ENCODE assay signal across 16 cellular contexts in genomic region chr1:100065183-100065968, GRCh38.
DNase-seq lines count a peak whose midpoint lies in the region; ATAC-seq and TF ChIP-seq lines count a peak whose summit lies in the region.
"Had no signal": no experiment of that assay in that cellular context is flagged by ENCODE, and none has a peak within 500 bp of the region (broad histone marks: within the 10 kb centered on the region; RNA-seq: fewer than 3 reads in every experiment).

No MANE protein-coding gene starts in this region.

- H3K79me2 ChIP-seq in OCI-LY7 (ENCODE audit: insufficient read depth, low read depth, low read length): peaks cover 4% of the 10 kb centered on the region; the same call in 1 of the 2 replicates

- H3K27me3 Mint-ChIP-seq in activated CD8-positive, alpha-beta memory T cell treated with anti-CD3 and anti-CD28 coated beads, Interleukin-2, amount 10 ng/mL, durations not matched to agents 7 days and 5 days: no peaks in the 10 kb centered on the region
- H3K27me3 Mint-ChIP-seq in stimulated activated memory B cell treated with anti-CD40 and anti-IgM and Interleukin-4, amounts not matched to agents 10 μg/mL and 1 μg/mL and 100 μg/mL, for 72 hours: no peaks in the 10 kb centered on the region

- in situ Hi-C loops in GM13977 (cut with MboI; ENCODE audit: low pct_unique_long_range_greater_than_20kb, low sequenced_read_pairs, unreplicated experiment): no loop called here

- CTCF ChIA-PET in activated CD8-positive, alpha-beta memory T cell treated with anti-CD3 and anti-CD28 coated beads, Interleukin-2, amount 10 ng/mL, durations not matched to agents 7 days and 5 days (lab: Charles Lee): no interaction called here
- CTCF ChIA-PET in OCI-LY7 (lab: Charles Lee; ENCODE audit: unreplicated experiment): no interaction called here

- peaks cover 89% of the 10 kb centered on the region for H3K36me3 ChIP-seq in OCI-LY7 (ENCODE audit: insufficient read depth, low read length)

- H3K9me3 ChIP-seq in OCI-LY7 (ENCODE audit: low read length): no peaks in the 10 kb centered on the region
- H3K9me3 ChIP-seq: lower lobe of right lung, upper lobe of left lung had no signal

- peak overlapping the region; percentile 85 for H3K27ac ChIP-seq in OCI-LY7 (ENCODE audit: low read depth, low read length, poor library complexity, severe bottlenecking)
- H3K27ac ChIP-seq: lower lobe of right lung had no signal

- intact Hi-C loops in OCI-LY7 (cut with micrococcal nuclease; ENCODE audit: unreplicated experiment): no loop called here

- no TSS peak for BruUV-seq in OCI-LY7 (replicated peaks; lab: Mats Ljungman, UMichigan)

- H3K27ac Mint-ChIP-seq in activated CD8-positive, alpha-beta memory T cell treated with anti-CD3 and anti-CD28 coated beads, Interleukin-2, amount 10 ng/mL, durations not matched to agents 7 days and 5 days: peak overlapping the region; percentile 4
- H3K27ac Mint-ChIP-seq in stimulated activated memory B cell treated with anti-CD40 and anti-IgM and Interleukin-4, amounts not matched to agents 10 μg/mL and 1 μg/mL and 100 μg/mL, for 72 hours: peak overlapping the region; percentile 57

- POLR2A ChIA-PET in OCI-LY7 (lab: Charles Lee): interaction anchor here (0.6 to 1.4 kb wide), 9 partner anchors 10 to 310 kb away, joined by 3 to 6 read pairs (median 3); no protein-coding TSS in a partner anchor

- DNase-seq in activated CD8-positive, alpha-beta memory T cell treated with anti-CD3 and anti-CD28 coated beads, Interleukin-2, amount 10 ng/mL, durations not matched to agents 7 days and 5 days: no peak
- DNase-seq in activated CD8-positive, alpha-beta memory T cell treated with anti-CD3 and anti-CD28 coated beads for 24 hours: no peak
- no peak for DNase-seq in OCI-LY7 (ENCODE audit: low spot score)
- peak; percentile 41 for DNase-seq in fibroblast of villous mesenchyme (ENCODE audit: low read depth)
- DNase-seq in GM13977 (ENCODE audit: low spot score): no peak
- DNase-seq: activated gamma-delta T cell treated with Interleukin-2 at 50 U/mL for 16 hours; DMS79 treated with DMSO at 0.1 percent for 48 hours; hippocampal formation; lower lobe of right lung; MM.1S; stimulated activated CD4-positive, alpha-beta T cell treated with anti-CD3 and anti-CD28 coated beads, Interleukin-12 subunit alpha, Interleukin-12 subunit beta, amount 100 ng/mL, for 4 hours; upper lobe of left lung had no signal

- ATAC-seq in activated CD8-positive, alpha-beta memory T cell treated with anti-CD3 and anti-CD28 coated beads, Interleukin-2, amount 10 ng/mL, durations not matched to agents 7 days and 5 days: no peak
- no peak for ATAC-seq in stimulated activated memory B cell treated with anti-CD40 and anti-IgM and Interleukin-4, amounts not matched to agents 10 μg/mL and 1 μg/mL and 100 μg/mL, for 72 hours
- no peak for ATAC-seq in GM19328 (IDR thresholded peaks at IDR 0.05; ENCODE audit: unreplicated experiment)
- ATAC-seq in HG03175 (IDR thresholded peaks at IDR 0.05; ENCODE audit: unreplicated experiment): no peak
- ATAC-seq: esophagus mucosa, lower lobe of right lung had no signal

- H3K4me2 ChIP-seq in OCI-LY7 (ENCODE audit: low read length): peak overlapping the region; percentile 57

- H3K9me3 Mint-ChIP-seq in activated CD8-positive, alpha-beta memory T cell treated with anti-CD3 and anti-CD28 coated beads, Interleukin-2, amount 10 ng/mL, durations not matched to agents 7 days and 5 days (ENCODE audit: low read depth): no peaks in the 10 kb centered on the region
- H3K9me3 Mint-ChIP-seq in stimulated activated memory B cell treated with anti-CD40 and anti-IgM and Interleukin-4, amounts not matched to agents 10 μg/mL and 1 μg/mL and 100 μg/mL, for 72 hours: peaks cover 3% of the 10 kb centered on the region

- H4K20me1 ChIP-seq in OCI-LY7 (ENCODE audit: insufficient read depth, low read length): no peaks in the 10 kb centered on the region

- H3K4me3 Mint-ChIP-seq in activated CD8-positive, alpha-beta memory T cell treated with anti-CD3 and anti-CD28 coated beads, Interleukin-2, amount 10 ng/mL, durations not matched to agents 7 days and 5 days: no peak overlapping the region
- no peak overlapping the region for H3K4me3 Mint-ChIP-seq in stimulated activated memory B cell treated with anti-CD40 and anti-IgM and Interleukin-4, amounts not matched to agents 10 μg/mL and 1 μg/mL and 100 μg/mL, for 72 hours

- TF ChIP-seq CTCF in OCI-LY7 (conservative IDR thresholded peaks at IDR 0.05; ENCODE audit: low read length) (no peak), fibroblast of villous mesenchyme (IDR thresholded peaks at IDR 0.05; ENCODE audit: insufficient read depth, low read depth, low read length) (no peak), GM13977 (IDR thresholded peaks at IDR 0.05; ENCODE audit: extremely low read depth, insufficient read depth, missing control alignments) (no peak)

- no peaks in the 10 kb centered on the region for H3K9me2 ChIP-seq in OCI-LY7 (ENCODE audit: insufficient read depth, low read length)

- H3K4me3 ChIP-seq in OCI-LY7 (ENCODE audit: low read depth, low read length, poor library complexity, severe bottlenecking): peak overlapping the region; percentile 37
- H3K4me3 ChIP-seq in fibroblast of villous mesenchyme (ENCODE audit: low read depth, low read length): no peak overlapping the region
- H3K4me3 ChIP-seq: lower lobe of right lung, upper lobe of left lung had no signal

- peaks cover 68% of the 10 kb centered on the region for H3K36me3 Mint-ChIP-seq in activated CD8-positive, alpha-beta memory T cell treated with anti-CD3 and anti-CD28 coated beads, Interleukin-2, amount 10 ng/mL, durations not matched to agents 7 days and 5 days
- peaks cover 48% of the 10 kb centered on the region for H3K36me3 Mint-ChIP-seq in stimulated activated memory B cell treated with anti-CD40 and anti-IgM and Interleukin-4, amounts not matched to agents 10 μg/mL and 1 μg/mL and 100 μg/mL, for 72 hours

- no peak overlapping the region for H2AFZ ChIP-seq in OCI-LY7 (ENCODE audit: low read length)

- peaks cover 27% of the 10 kb centered on the region for H3K4me1 Mint-ChIP-seq in activated CD8-positive, alpha-beta memory T cell treated with anti-CD3 and anti-CD28 coated beads, Interleukin-2, amount 10 ng/mL, durations not matched to agents 7 days and 5 days
- H3K4me1 Mint-ChIP-seq in stimulated activated memory B cell treated with anti-CD40 and anti-IgM and Interleukin-4, amounts not matched to agents 10 μg/mL and 1 μg/mL and 100 μg/mL, for 72 hours: peaks cover 26% of the 10 kb centered on the region

- H3K4me1 ChIP-seq in OCI-LY7 (ENCODE audit: insufficient read depth, low read length, poor library complexity, severe bottlenecking): peaks cover 30% of the 10 kb centered on the region
